ENCODE assay signal across 8 cellular contexts in genomic region chr6:29005183-29005885, GRCh38. TPM values are rescaled to one million over a fixed set of nuclear protein-coding genes. Genes with fewer than 3 reads are reported as not detected.
DNase-seq lines count a peak whose midpoint lies in the region; ATAC-seq and TF ChIP-seq lines count a peak whose summit lies in the region.

Gene ZNF311, minus strand, starts transcription at chr6:29005315. Its CDS starts 1,361 bp downstream, at chr6:29003954.

- ATAC-seq in GM19351 (IDR thresholded peaks at IDR 0.05; ENCODE audit: unreplicated experiment) (no peak), HG02588 (IDR thresholded peaks at IDR 0.05; ENCODE audit: unreplicated experiment) (no peak), HG02610 (IDR thresholded peaks at IDR 0.05; ENCODE audit: unreplicated experiment) (no peak)

- H3K27ac ChIP-seq in ovary: no peak within 1 kb of the TSS

- 7% methylated on average over 29 of the region's 29 CpGs for WGBS in ovary, 3 donors

- DNase-seq in DMS79 (lab: John Stamatoyannopoulos, UW) (peak; percentile 51), NCI-H226 (peak; percentile 70), head of caudate nucleus (peak in 27 of 42 donors; percentile 19 to 67 (median 39)), ovary (peak; percentile 49 to 61 (median 54))
- peak; percentile 43 for DNase-seq in activated naive CD4-positive, alpha-beta T cell treated with anti-CD3 and anti-CD28 coated beads, Interleukin-2, amount 50 U/mL, for 16 hours

- H3K4me1 ChIP-seq in ovary (ENCODE audit: insufficient read depth): no peaks in the 10 kb centered on the region

- intact Hi-C loops in head of caudate nucleus (cut with DNase I) (no loop called here), ovary (cut with DNase I) (no loop called here)

- H3K4me3 ChIP-seq in ovary: peak within 1 kb of the TSS; percentile 58

- no peak for TF ChIP-seq CTCF in ovary (IDR thresholded peaks at IDR 0.05)

- TF ChIP-seq EP300 in ovary (IDR thresholded peaks at IDR 0.05): no peak

- H3K27me3 ChIP-seq in ovary: no peaks in the 10 kb centered on the region

- H3K9me3 ChIP-seq in ovary: no peaks in the 10 kb centered on the region

- no peaks in the 10 kb centered on the region for H3K36me3 ChIP-seq in ovary

- TF ChIP-seq POLR2A in ovary (IDR thresholded peaks at IDR 0.05): no peak

RNA-seq across cellular contexts. Expression of gene ZNF311, which starts in this region (rescaled TPM):
- total RNA-seq in ovary: 1 to 10 TPM in 5 of 7 donors, under 1 TPM in 2; 0.34 to 3.3 (median 1.4) TPM
- 1 to 10 TPM; 1.4 to 1.7 TPM for polyA plus RNA-seq in ovary
